Comparison of ENCODE assay signal across 8 cellular contexts in the genomic region with DNA sequence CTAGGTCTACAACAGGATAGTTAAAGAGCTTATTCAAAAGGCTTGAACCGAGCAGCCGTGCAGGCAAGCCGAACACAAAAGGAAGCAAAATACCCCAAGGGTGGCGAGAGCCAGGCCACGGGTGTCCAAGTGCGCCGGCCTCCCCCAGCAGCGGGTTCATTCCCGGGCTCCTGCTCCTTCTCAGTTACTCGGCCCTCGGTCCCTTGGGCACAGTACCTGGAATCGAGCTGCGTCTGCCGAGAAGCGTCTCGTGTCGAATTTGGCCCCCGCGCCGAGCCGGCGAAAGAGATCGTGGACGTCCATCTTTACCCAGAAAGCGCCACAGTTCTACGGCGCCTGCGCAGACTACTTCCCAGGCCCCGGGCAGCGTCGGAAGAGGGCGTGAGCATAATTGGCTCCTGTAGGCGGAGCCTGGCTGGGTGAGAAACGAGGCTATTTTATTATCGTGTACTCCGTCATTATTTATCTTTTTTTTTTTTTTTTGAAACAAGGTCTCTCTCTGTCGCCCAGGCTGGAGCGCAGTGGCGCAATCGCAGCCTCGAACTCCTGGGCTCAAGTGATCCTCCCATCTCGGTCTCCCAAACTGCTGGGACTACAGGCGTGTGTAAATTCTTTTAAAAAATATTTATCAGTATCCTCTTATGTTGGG. TPM values are rescaled to one million over a fixed set of nuclear protein-coding genes. Genes with fewer than 3 reads are reported as not detected.
A peak's percentile ranks its signal among the peaks of the same experiment; 100 is the strongest.
DNase-seq lines count a peak whose midpoint lies in the region; ATAC-seq and TF ChIP-seq lines count a peak whose summit lies in the region.

A gene with protein sequence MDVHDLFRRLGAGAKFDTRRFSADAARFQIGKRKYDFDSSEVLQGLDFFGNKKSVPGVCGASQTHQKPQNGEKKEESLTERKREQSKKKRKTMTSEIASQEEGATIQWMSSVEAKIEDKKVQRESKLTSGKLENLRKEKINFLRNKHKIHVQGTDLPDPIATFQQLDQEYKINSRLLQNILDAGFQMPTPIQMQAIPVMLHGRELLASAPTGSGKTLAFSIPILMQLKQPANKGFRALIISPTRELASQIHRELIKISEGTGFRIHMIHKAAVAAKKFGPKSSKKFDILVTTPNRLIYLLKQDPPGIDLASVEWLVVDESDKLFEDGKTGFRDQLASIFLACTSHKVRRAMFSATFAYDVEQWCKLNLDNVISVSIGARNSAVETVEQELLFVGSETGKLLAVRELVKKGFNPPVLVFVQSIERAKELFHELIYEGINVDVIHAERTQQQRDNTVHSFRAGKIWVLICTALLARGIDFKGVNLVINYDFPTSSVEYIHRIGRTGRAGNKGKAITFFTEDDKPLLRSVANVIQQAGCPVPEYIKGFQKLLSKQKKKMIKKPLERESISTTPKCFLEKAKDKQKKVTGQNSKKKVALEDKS (minus strand): TSS at position 329 of the 649 bp plus-strand sequence. CDS start 26 bp downstream, at position 303.

- peaks cover 32% of the 10 kb centered on the region for H3K4me1 Mint-ChIP-seq in activated CD8-positive, alpha-beta T cell treated with anti-CD3 and anti-CD28 coated beads, Interleukin-2, amount 10 ng/mL, durations not matched to agents 7 days and 5 days (ENCODE audit: low read depth)

- TF ChIP-seq CTCF in BE2C (IDR thresholded peaks at IDR 0.05; ENCODE audit: low read depth, low read length) (peak; percentile 22; the same call in 1 of the 2 replicates), lower lobe of right lung (IDR thresholded peaks at IDR 0.05) (no peak)

- H3K4me1 ChIP-seq in BE2C (peaks cover 3% of the 10 kb centered on the region), lower lobe of right lung (peaks cover 27% of the 10 kb centered on the region)

- CTCF ChIA-PET in activated CD8-positive, alpha-beta T cell treated with anti-CD3 and anti-CD28 coated beads, Interleukin-2, amount 10 ng/mL, durations not matched to agents 7 days and 5 days (lab: Charles Lee): interaction anchor here (0.8 to 2.3 kb wide), 5 partner anchors 15 to 148 kb away, joined by 3 to 15 read pairs (median 3); a partner anchor contains a TSS

- H3K4me3 ChIP-seq in BE2C (ENCODE audit: low read depth, low read length): peak within 1 kb of the TSS; percentile 93
- H3K4me3 ChIP-seq in lower lobe of right lung: peak within 1 kb of the TSS; percentile 77

- H3K36me3 ChIP-seq in BE2C: peaks cover 17% of the 10 kb centered on the region
- H3K36me3 ChIP-seq in lower lobe of right lung: peaks cover 32% of the 10 kb centered on the region

- H3K27ac ChIP-seq in lower lobe of right lung: peak within 1 kb of the TSS; percentile 86

- POLR2A ChIA-PET in activated CD8-positive, alpha-beta T cell treated with anti-CD3 and anti-CD28 coated beads, Interleukin-2, amount 10 ng/mL, durations not matched to agents 7 days and 5 days (lab: Charles Lee): interaction anchor here (1.2 kb wide), 1 partner anchor 33 kb away, joined by 3 read pairs; a partner anchor contains a TSS

- no peaks in the 10 kb centered on the region for H3K9me3 Mint-ChIP-seq in activated CD8-positive, alpha-beta T cell treated with anti-CD3 and anti-CD28 coated beads, Interleukin-2, amount 10 ng/mL, durations not matched to agents 7 days and 5 days (ENCODE audit: insufficient read depth)

- intact Hi-C loops in lower lobe of right lung (cut with DNase I): no loop called here

- H3K36me3 Mint-ChIP-seq in activated CD8-positive, alpha-beta T cell treated with anti-CD3 and anti-CD28 coated beads, Interleukin-2, amount 10 ng/mL, durations not matched to agents 7 days and 5 days (ENCODE audit: low read depth): peaks cover 27% of the 10 kb centered on the region

- H3K27me3 Mint-ChIP-seq in activated CD8-positive, alpha-beta T cell treated with anti-CD3 and anti-CD28 coated beads, Interleukin-2, amount 10 ng/mL, durations not matched to agents 7 days and 5 days (ENCODE audit: low read depth): peaks cover 37% of the 10 kb centered on the region

- H3K27me3 ChIP-seq in BE2C (peaks cover 44% of the 10 kb centered on the region), lower lobe of right lung (ENCODE audit: low read depth) (no peaks in the 10 kb centered on the region)

- H3K9me3 ChIP-seq in BE2C (no peaks in the 10 kb centered on the region), lower lobe of right lung (no peaks in the 10 kb centered on the region)

- peak within 1 kb of the TSS; percentile 95 for H3K4me3 Mint-ChIP-seq in activated CD8-positive, alpha-beta T cell treated with anti-CD3 and anti-CD28 coated beads, Interleukin-2, amount 10 ng/mL, durations not matched to agents 7 days and 5 days

- DNase-seq in BE2C (peak; percentile 89), HT-29 (ENCODE audit: low spot score) (peak; percentile 98), NK-92 (lab: John Stamatoyannopoulos, UW; ENCODE audit: unreplicated experiment) (peak; percentile 24), lower lobe of right lung (peak; percentile 95)
- peak; percentile 93 for DNase-seq in activated CD8-positive, alpha-beta T cell treated with anti-CD3 and anti-CD28 coated beads, Interleukin-2, amount 10 ng/mL, durations not matched to agents 7 days and 5 days
- DNase-seq in effector CD4-positive, alpha-beta T cell: peak; percentile 84
- DNase-seq in stimulated activated CD4-positive, alpha-beta T cell treated with anti-CD3 and anti-CD28 coated beads, Interleukin-4, amount 100 ng/mL, for 48 hours (ENCODE audit: low read depth in 2 of 2): peak; percentile 82 to 85

- H3K27ac Mint-ChIP-seq in activated CD8-positive, alpha-beta T cell treated with anti-CD3 and anti-CD28 coated beads, Interleukin-2, amount 10 ng/mL, durations not matched to agents 7 days and 5 days: peak within 1 kb of the TSS; percentile 91

- ATAC-seq in GM19328 (IDR thresholded peaks at IDR 0.05; ENCODE audit: unreplicated experiment) (peak; percentile 64), lower lobe of right lung (peak; percentile 98 to 100)
- peak; percentile 99 for ATAC-seq in activated CD8-positive, alpha-beta T cell treated with anti-CD3 and anti-CD28 coated beads, Interleukin-2, amount 10 ng/mL, durations not matched to agents 7 days and 5 days

RNA-seq across cellular contexts. Expression of the gene that starts here (rescaled TPM):
- 10.4 TPM for polyA plus RNA-seq in BE2C (2012; ENCODE audit: insufficient read depth, insufficient read length, low read depth)
- 15.5 and 17.6 TPM in 2 replicates for total RNA-seq in HT-29 (2014; rRNA removed; shearing (Covaris generic))
- 10 to 100 TPM; 28.2 to 28.6 TPM for total RNA-seq in activated CD8-positive, alpha-beta T cell treated with anti-CD3 and anti-CD28 coated beads, Interleukin-2, amount 10 ng/mL, durations not matched to agents 7 days and 5 days
- total RNA-seq in lower lobe of right lung: 20.3 TPM

Comparison
In these comparisons a context has a peak if more than half of its experiments do, and no peak if none do; other contexts are left out.
1. Peak in every context shown above with its lines: DNase-seq, ATAC-seq, H3K4me3 ChIP-seq and H3K27ac ChIP-seq.
2. DNase-seq: peak in every context shown above with its lines; median percentile 98 in HT-29; 95 in lower lobe of right lung; 93 in activated CD8-positive, alpha-beta T cell treated with anti-CD3 and anti-CD28 coated beads, Interleukin-2, amount 10 ng/mL, durations not matched to agents 7 days and 5 days; 89 in BE2C; 84 in effector CD4-positive, alpha-beta T cell; 84 in stimulated activated CD4-positive, alpha-beta T cell treated with anti-CD3 and anti-CD28 coated beads, Interleukin-4, amount 100 ng/mL, for 48 hours; 24 in NK-92.